ENCODE assay signal across 16 cellular contexts in the genomic region with DNA sequence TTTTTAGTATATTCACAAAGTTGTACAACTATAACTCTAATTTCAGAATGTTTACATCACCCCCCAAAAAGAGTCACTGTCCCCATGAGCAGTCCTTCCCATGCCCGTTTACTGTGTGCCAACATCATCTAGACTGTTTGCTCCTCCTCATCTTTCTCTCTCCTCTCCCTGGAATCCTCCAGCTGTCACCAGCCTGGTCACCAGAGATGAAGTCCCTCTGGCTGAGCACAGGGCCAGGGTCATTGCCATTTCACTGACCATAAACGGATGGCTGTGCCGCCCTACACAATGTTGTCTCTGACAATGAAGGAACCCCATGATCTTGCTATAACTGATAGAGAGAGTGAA. TPM values are rescaled to one million over a fixed set of nuclear protein-coding genes. Genes with fewer than 3 reads are reported as not detected.
DNase-seq lines count a peak whose midpoint lies in the region; ATAC-seq and TF ChIP-seq lines count a peak whose summit lies in the region.
"Had no signal": no experiment of that assay in that cellular context is flagged by ENCODE, and none has a peak within 500 bp of the region (broad histone marks: within the 10 kb centered on the region; RNA-seq: fewer than 3 reads in every experiment).

No MANE protein-coding gene starts in this region.

- no peaks in the 10 kb centered on the region for H3K9me3 Mint-ChIP-seq in activated naive CD4-positive, alpha-beta T cell treated with anti-CD3 and anti-CD28 coated beads for 36 hours
- H3K9me3 Mint-ChIP-seq in T-cell = no peaks in the 10 kb centered on the region
- H3K9me3 Mint-ChIP-seq: memory B cell, type B pancreatic cell had no signal

- H3K27ac Mint-ChIP-seq in activated naive CD4-positive, alpha-beta T cell treated with anti-CD3 and anti-CD28 coated beads for 36 hours = peak overlapping the region; percentile 83
- peak overlapping the region; percentile 13 to 74 for H3K27ac Mint-ChIP-seq in T-cell
- H3K27ac Mint-ChIP-seq: activated CD4-positive, alpha-beta T cell treated with anti-CD3 and anti-CD28 coated beads, Interleukin-2, amount 10 ng/mL, durations not matched to agents 7 days and 5 days; memory B cell; progenitor cell of endocrine pancreas had no signal

- POLR2A ChIA-PET in T-cell (lab: Charles Lee) = no interaction called here

- CTCF ChIA-PET in activated naive CD4-positive, alpha-beta T cell treated with anti-CD3 and anti-CD28 coated beads for 36 hours (lab: Charles Lee) = no interaction called here
- CTCF ChIA-PET in T-cell (lab: Charles Lee) = no interaction called here

- H3K4me1 Mint-ChIP-seq in activated naive CD4-positive, alpha-beta T cell treated with anti-CD3 and anti-CD28 coated beads for 36 hours (ENCODE audit: low read depth) = peaks cover 48% of the 10 kb centered on the region
- peaks cover 29 to 60% (median 52%) of the 10 kb centered on the region in 3 donors for H3K4me1 Mint-ChIP-seq in T-cell

- H3K36me3 Mint-ChIP-seq in activated naive CD4-positive, alpha-beta T cell treated with anti-CD3 and anti-CD28 coated beads for 36 hours (ENCODE audit: low read depth) = no peaks in the 10 kb centered on the region
- no peaks in the 10 kb centered on the region for H3K36me3 Mint-ChIP-seq in T-cell
- H3K36me3 Mint-ChIP-seq: memory B cell, type B pancreatic cell had no signal

- H3K9me3 ChIP-seq in gastroesophageal sphincter = no peaks in the 10 kb centered on the region
- H3K9me3 ChIP-seq in suprapubic skin = no peaks in the 10 kb centered on the region

- ATAC-seq in T-cell (replicated peaks in 1 of 4) = no peak
- ATAC-seq in gastroesophageal sphincter = no peak

- H3K27me3 ChIP-seq in gastroesophageal sphincter = no peaks in the 10 kb centered on the region
- no peaks in the 10 kb centered on the region for H3K27me3 ChIP-seq in suprapubic skin

- intact Hi-C loops in activated naive CD4-positive, alpha-beta T cell treated with anti-CD3 and anti-CD28 coated beads for 36 hours (cut with micrococcal nuclease) = loop anchor here (1.0 to 2.0 kb wide), 3 partner anchors 10 to 59 kb away; partner anchors contain the start of gene VPS13C

- WGBS in gastroesophageal sphincter (ENCODE audit: low coverage in 1 of 2), 2 donors = 94 to 95% methylated on average over 2 to 3 of the region's 3 CpGs
- WGBS in suprapubic skin = 92% methylated on average over 3 of the region's 3 CpGs

- no peak for TF ChIP-seq EP300 in gastroesophageal sphincter (IDR thresholded peaks at IDR 0.05)
- TF ChIP-seq EP300 in suprapubic skin (IDR thresholded peaks at IDR 0.05) = no peak

- no peak for TF ChIP-seq POLR2A in gastroesophageal sphincter (IDR thresholded peaks at IDR 0.05)
- no peak for TF ChIP-seq POLR2A in suprapubic skin (IDR thresholded peaks at IDR 0.05)

- DNase-seq in activated naive CD4-positive, alpha-beta T cell treated with anti-CD3 and anti-CD28 coated beads for 36 hours = no peak
- DNase-seq in activated naive CD4-positive, alpha-beta T cell treated with Interleukin-2 at 50 U/mL for 16 hours = no peak
- DNase-seq in T-cell (no peak), suprapubic skin (ENCODE audit: low spot score in 2 of 2) (no peak), cerebellar nuclear complex (lab: John Stamatoyannopoulos, UW) (no peak), NCI-H146 treated with DMSO at 0.1 percent for 48 hours (lab: John Stamatoyannopoulos, UW; ENCODE audit: unreplicated experiment) (no peak)
- DNase-seq in stimulated activated CD4-positive, alpha-beta T cell treated with anti-CD3 and anti-CD28 coated beads, Interleukin-4, amount 100 ng/mL, for 24 hours = no peak
- DNase-seq: effector CD4-positive, alpha-beta T cell; hippocampal formation; NCI-H526 had no signal

- H3K27me3 Mint-ChIP-seq in activated naive CD4-positive, alpha-beta T cell treated with anti-CD3 and anti-CD28 coated beads for 36 hours (ENCODE audit: low read depth) = peaks cover 3% of the 10 kb centered on the region
- peaks cover 0 to 2% of the 10 kb centered on the region in 2 donors for H3K27me3 Mint-ChIP-seq in T-cell
- H3K27me3 Mint-ChIP-seq: activated CD4-positive, alpha-beta T cell treated with anti-CD3 and anti-CD28 coated beads, Interleukin-2, amount 10 ng/mL, durations not matched to agents 7 days and 5 days; progenitor cell of endocrine pancreas; type B pancreatic cell had no signal

- H3K36me3 ChIP-seq in gastroesophageal sphincter (no peaks in the 10 kb centered on the region), suprapubic skin (no peaks in the 10 kb centered on the region)

- peaks cover 0 to 16% (median 4%) of the 10 kb centered on the region in 3 donors for H3K4me1 ChIP-seq in gastroesophageal sphincter
- H3K4me1 ChIP-seq in suprapubic skin = peaks cover 19% of the 10 kb centered on the region

- H3K27ac ChIP-seq in gastroesophageal sphincter (peak overlapping the region; percentile 25 to 78 (median 71)), suprapubic skin (peak overlapping the region; percentile 79)

- no peak overlapping the region for H3K4me3 Mint-ChIP-seq in activated naive CD4-positive, alpha-beta T cell treated with anti-CD3 and anti-CD28 coated beads for 36 hours
- H3K4me3 Mint-ChIP-seq in T-cell = no peak overlapping the region
- H3K4me3 Mint-ChIP-seq: activated CD4-positive, alpha-beta T cell treated with anti-CD3 and anti-CD28 coated beads, Interleukin-2, amount 10 ng/mL, durations not matched to agents 7 days and 5 days; memory B cell; type B pancreatic cell had no signal

- TF ChIP-seq CTCF in gastroesophageal sphincter (IDR thresholded peaks at IDR 0.05) (no peak), suprapubic skin (IDR thresholded peaks at IDR 0.05) (no peak)

- H3K4me3 ChIP-seq in gastroesophageal sphincter (no peak overlapping the region), suprapubic skin (no peak overlapping the region)

RNA-seq across cellular contexts. Expression of gene C2CD4B, which starts 45.2 kb away (rescaled TPM):
- total RNA-seq in activated naive CD4-positive, alpha-beta T cell treated with anti-CD3 and anti-CD28 coated beads for 36 hours = under 1 TPM in 1 of 2 experiments, not detected in 1; 0.20 TPM
- not detected for total RNA-seq in T-cell
- total RNA-seq in gastroesophageal sphincter = 1 to 10 TPM in 2 of 4 donors, under 1 TPM in 2; 0.17 to 2.7 (median 1.1) TPM
- 1 to 10 TPM in 3 of 4 donors, under 1 TPM in 1; 0.64 to 5.7 (median 3.3) TPM for total RNA-seq in suprapubic skin
- total RNA-seq: activated CD4-positive, alpha-beta T cell treated with anti-CD3 and anti-CD28 coated beads, Interleukin-2, amount 10 ng/mL, durations not matched to agents 7 days and 5 days; Daoy had no signal

RNA-seq across cellular contexts. Expression of gene C2CD4A, which starts 53.1 kb away (rescaled TPM):
- under 1 TPM; 0.14 to 0.27 TPM for total RNA-seq in activated naive CD4-positive, alpha-beta T cell treated with anti-CD3 and anti-CD28 coated beads for 36 hours
- total RNA-seq in T-cell (not detected), gastroesophageal sphincter (under 1 TPM in 3 of 4 donors, not detected in 1; 0.12 to 0.40 (median 0.31) TPM), suprapubic skin (under 1 TPM in 2 of 4 donors, not detected in 2; 0.45 to 0.62 TPM)
- total RNA-seq: activated CD4-positive, alpha-beta T cell treated with anti-CD3 and anti-CD28 coated beads, Interleukin-2, amount 10 ng/mL, durations not matched to agents 7 days and 5 days; Daoy had no signal

RNA-seq across cellular contexts. Expression of gene VPS13C, which starts 59.7 kb away (rescaled TPM):
- total RNA-seq in activated naive CD4-positive, alpha-beta T cell treated with anti-CD3 and anti-CD28 coated beads for 36 hours = 10 to 100 TPM; 37.4 to 38.0 TPM
- 100 to 1,000 TPM in 3 of 5 donors, 10 to 100 TPM in 2; 84.4 to 136 (median 117) TPM for total RNA-seq in T-cell
- total RNA-seq in gastroesophageal sphincter = 100 to 1,000 TPM in 1 of 4 donors, 10 to 100 TPM in 3; 62.2 to 108 (median 83.4) TPM
- 10 to 100 TPM; 30.4 to 74.3 (median 42.8) TPM for total RNA-seq in suprapubic skin
